Comparison of ENCODE assay signal across 14 cellular contexts in the genomic region with DNA sequence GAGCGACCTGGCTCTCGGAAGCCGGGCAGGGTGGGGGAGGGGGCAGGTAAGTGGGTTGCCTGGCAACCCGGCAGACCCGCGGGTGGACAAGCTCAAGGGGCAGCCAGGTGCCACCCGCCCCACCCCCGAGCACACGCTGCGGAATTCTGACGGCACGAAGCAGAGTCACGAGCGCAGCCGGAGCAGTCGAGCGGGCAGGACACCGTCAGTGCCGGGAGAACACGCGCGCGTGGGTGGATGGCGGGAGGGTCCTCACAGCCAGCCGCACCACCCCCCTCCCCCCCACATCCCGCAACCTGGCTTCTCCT.
DNase-seq lines count a peak whose midpoint lies in the region; FAIRE-seq and TF ChIP-seq lines count a peak whose summit lies in the region.
"Had no signal": no experiment of that assay in that cellular context is flagged by ENCODE, and none has a peak within 500 bp of the region (broad histone marks: within the 10 kb centered on the region; RNA-seq: fewer than 3 reads in every experiment).

No MANE protein-coding gene starts in this region.

- DNase-seq in NCI-H1436 (lab: John Stamatoyannopoulos, UW) (peak; percentile 4), NCI-H1436 treated with DMSO at 0.1 percent for 48 hours (lab: John Stamatoyannopoulos, UW) (no peak), bronchial epithelial cell (ENCODE audit: low read depth) (no peak), islet precursor cell (peak; percentile 46), stomach (peak; percentile 26), endothelial cell (ENCODE audit: low spot score) (no peak), NAMALWA (ENCODE audit: low spot score) (no peak), ACHN (no peak)
- DNase-seq: dermis blood vessel endothelial cell, NCI-H1694, PC-3 had no signal

- H3K27me3 ChIP-seq in bronchial epithelial cell (ENCODE audit: control insufficient read depth, insufficient read depth, low read length) = no peaks in the 10 kb centered on the region
- H3K27me3 ChIP-seq in stomach = peaks cover 5 to 35% (median 18%) of the 10 kb centered on the region in 3 donors

- TF ChIP-seq CTCF in bronchial epithelial cell (IDR thresholded peaks at IDR 0.05; ENCODE audit: insufficient read depth, low read length, severe bottlenecking) = no peak
- TF ChIP-seq CTCF in stomach (IDR thresholded peaks at IDR 0.05) = no peak
- no peak for TF ChIP-seq CTCF in endothelial cell (IDR thresholded peaks at IDR 0.05; ENCODE audit: unreplicated experiment)

- H3K9me3 Mint-ChIP-seq in endothelial cell (ENCODE audit: unreplicated experiment) = no peaks in the 10 kb centered on the region

- peaks cover 13 to 19% (median 14%) of the 10 kb centered on the region in 4 donors for H3K4me1 ChIP-seq in stomach

- no peaks in the 10 kb centered on the region for H3K9me3 ChIP-seq in stomach

- intact Hi-C loops in stomach (cut with DNase I; ENCODE audit: low total_unique reads) = no loop called here

- H3K27me3 Mint-ChIP-seq in endothelial cell (ENCODE audit: unreplicated experiment) = peaks cover 8% of the 10 kb centered on the region

- H3K4me1 Mint-ChIP-seq in endothelial cell (ENCODE audit: unreplicated experiment) = peaks cover 7% of the 10 kb centered on the region

- H3K4me3 ChIP-seq in bronchial epithelial cell (ENCODE audit: low read depth, low read length) = peak overlapping the region; percentile 26
- peak overlapping the region; percentile 39 to 45 (median 40) for H3K4me3 ChIP-seq in stomach

- 2 to 5% (median 4%) methylated on average over 21 to 26 of the region's 26 CpGs; no CpG with 5 or more reads in 1 of the 5 donors for WGBS in stomach, 5 donors

- no peak for FAIRE-seq in bronchial epithelial cell (lab: Jason Lieb, UNC)
- FAIRE-seq: A204.1 had no signal

- peaks cover 3% of the 10 kb centered on the region for H3K36me3 Mint-ChIP-seq in endothelial cell (ENCODE audit: low read depth, unreplicated experiment)

- TF ChIP-seq POLR2A in stomach (IDR thresholded peaks at IDR 0.05) = no peak

- H3K27ac Mint-ChIP-seq in endothelial cell (ENCODE audit: unreplicated experiment) = no peak overlapping the region

- H3K4me3 Mint-ChIP-seq in endothelial cell (ENCODE audit: unreplicated experiment) = no peak overlapping the region

- H3K36me3 ChIP-seq in bronchial epithelial cell (ENCODE audit: control insufficient read depth, insufficient read depth, low read length) (no peaks in the 10 kb centered on the region), stomach (no peaks in the 10 kb centered on the region)

- no peak for TF ChIP-seq EP300 in stomach (IDR thresholded peaks at IDR 0.05)

- in situ Hi-C loops in ACHN (cut with HindIII; ENCODE audit: low pct_ligation_motif_present, low pct_unique_long_range_greater_than_20kb, low sequenced_read_pairs) = no loop called here

- H3K27ac ChIP-seq in stomach = peak overlapping the region in 4 of 5 donors; percentile 1 to 64 (median 36)
- H3K27ac ChIP-seq: HL-60, VCaP had no signal

Comparison
In these comparisons a context has a peak if more than half of its experiments do, and no peak if none do; other contexts are left out.
1. DNase-seq: peak in NCI-H1436 (single experiment), islet precursor cell (single experiment) and stomach (single experiment); none in NCI-H1436 treated with DMSO at 0.1 percent for 48 hours (single experiment), bronchial epithelial cell (single experiment), endothelial cell (single experiment), NAMALWA (single experiment) and ACHN (single experiment).